1 cellular context compared by ENCODE assay signal in the genomic region with DNA sequence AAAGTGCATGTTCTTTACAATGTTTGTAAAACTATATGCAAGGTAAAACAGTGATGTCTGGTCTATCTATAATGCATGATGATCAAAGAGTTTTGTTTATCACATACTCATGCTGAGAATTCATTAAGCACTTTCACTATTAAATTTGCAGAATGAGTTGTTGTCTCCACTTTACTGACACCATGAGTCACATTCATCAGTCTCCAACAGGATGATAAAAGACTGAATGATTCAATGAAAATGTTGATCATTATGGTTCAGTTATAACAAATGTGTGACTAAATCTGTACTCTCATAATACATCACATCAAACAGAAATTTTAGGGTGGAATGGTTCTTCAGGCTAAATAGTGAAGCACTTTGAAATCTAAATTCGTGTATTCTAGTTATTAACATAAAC.
TF ChIP-seq lines count a peak whose summit lies in the region.

No MANE protein-coding gene starts in this region.

TF ChIP-seq in SK-N-SH treated with all-trans-retinoic acid at 6 μM for 48 hours, 23 proteins besides CTCF, POLR2A, EP300 and RAD21 (continued from another document):
- TF ChIP-seq, protein P1, sequence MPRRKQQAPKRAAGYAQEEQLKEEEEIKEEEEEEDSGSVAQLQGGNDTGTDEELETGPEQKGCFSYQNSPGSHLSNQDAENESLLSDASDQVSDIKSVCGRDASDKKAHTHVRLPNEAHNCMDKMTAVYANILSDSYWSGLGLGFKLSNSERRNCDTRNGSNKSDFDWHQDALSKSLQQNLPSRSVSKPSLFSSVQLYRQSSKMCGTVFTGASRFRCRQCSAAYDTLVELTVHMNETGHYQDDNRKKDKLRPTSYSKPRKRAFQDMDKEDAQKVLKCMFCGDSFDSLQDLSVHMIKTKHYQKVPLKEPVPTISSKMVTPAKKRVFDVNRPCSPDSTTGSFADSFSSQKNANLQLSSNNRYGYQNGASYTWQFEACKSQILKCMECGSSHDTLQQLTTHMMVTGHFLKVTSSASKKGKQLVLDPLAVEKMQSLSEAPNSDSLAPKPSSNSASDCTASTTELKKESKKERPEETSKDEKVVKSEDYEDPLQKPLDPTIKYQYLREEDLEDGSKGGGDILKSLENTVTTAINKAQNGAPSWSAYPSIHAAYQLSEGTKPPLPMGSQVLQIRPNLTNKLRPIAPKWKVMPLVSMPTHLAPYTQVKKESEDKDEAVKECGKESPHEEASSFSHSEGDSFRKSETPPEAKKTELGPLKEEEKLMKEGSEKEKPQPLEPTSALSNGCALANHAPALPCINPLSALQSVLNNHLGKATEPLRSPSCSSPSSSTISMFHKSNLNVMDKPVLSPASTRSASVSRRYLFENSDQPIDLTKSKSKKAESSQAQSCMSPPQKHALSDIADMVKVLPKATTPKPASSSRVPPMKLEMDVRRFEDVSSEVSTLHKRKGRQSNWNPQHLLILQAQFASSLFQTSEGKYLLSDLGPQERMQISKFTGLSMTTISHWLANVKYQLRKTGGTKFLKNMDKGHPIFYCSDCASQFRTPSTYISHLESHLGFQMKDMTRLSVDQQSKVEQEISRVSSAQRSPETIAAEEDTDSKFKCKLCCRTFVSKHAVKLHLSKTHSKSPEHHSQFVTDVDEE (CRISPR knock-in tag; IDR thresholded peaks at IDR 0.05): no peak
- no peak for TF ChIP-seq ISL1 (CRISPR knock-in tag; IDR thresholded peaks at IDR 0.05)
- TF ChIP-seq GLIS3 (CRISPR knock-in tag; IDR thresholded peaks at IDR 0.05): no peak
- TF ChIP-seq OSR1 (CRISPR knock-in tag; IDR thresholded peaks at IDR 0.05): no peak
- TF ChIP-seq RARB (CRISPR knock-in tag; IDR thresholded peaks at IDR 0.05): no peak
- no peak for TF ChIP-seq SNAI2 (CRISPR knock-in tag; IDR thresholded peaks at IDR 0.05)
- TF ChIP-seq TOX (CRISPR knock-in tag; IDR thresholded peaks at IDR 0.05; ENCODE audit: borderline replicate concordance): no peak
- TF ChIP-seq, protein P2, sequence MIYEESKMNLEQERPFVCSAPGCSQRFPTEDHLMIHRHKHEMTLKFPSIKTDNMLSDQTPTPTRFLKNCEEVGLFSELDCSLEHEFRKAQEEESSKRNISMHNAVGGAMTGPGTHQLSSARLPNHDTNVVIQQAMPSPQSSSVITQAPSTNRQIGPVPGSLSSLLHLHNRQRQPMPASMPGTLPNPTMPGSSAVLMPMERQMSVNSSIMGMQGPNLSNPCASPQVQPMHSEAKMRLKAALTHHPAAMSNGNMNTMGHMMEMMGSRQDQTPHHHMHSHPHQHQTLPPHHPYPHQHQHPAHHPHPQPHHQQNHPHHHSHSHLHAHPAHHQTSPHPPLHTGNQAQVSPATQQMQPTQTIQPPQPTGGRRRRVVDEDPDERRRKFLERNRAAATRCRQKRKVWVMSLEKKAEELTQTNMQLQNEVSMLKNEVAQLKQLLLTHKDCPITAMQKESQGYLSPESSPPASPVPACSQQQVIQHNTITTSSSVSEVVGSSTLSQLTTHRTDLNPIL (CRISPR knock-in tag; IDR thresholded peaks at IDR 0.05; ENCODE audit: low read depth): no peak
- TF ChIP-seq ZNF8 (CRISPR knock-in tag; IDR thresholded peaks at IDR 0.05): no peak
- no peak for TF ChIP-seq BACH2 (CRISPR knock-in tag; IDR thresholded peaks at IDR 0.05; ENCODE audit: borderline replicate concordance)
- TF ChIP-seq ESRRG (CRISPR knock-in tag; IDR thresholded peaks at IDR 0.05): no peak
- no peak for TF ChIP-seq PPARA (CRISPR knock-in tag; IDR thresholded peaks at IDR 0.05; ENCODE audit: borderline replicate concordance)
